ENCODE assay signal across 10 cellular contexts in genomic region chr13:98475521-98475920, GRCh38.
DNase-seq lines count a peak whose midpoint lies in the region; ATAC-seq, FAIRE-seq and TF ChIP-seq lines count a peak whose summit lies in the region.
"Had no signal": no experiment of that assay in that cellular context is flagged by ENCODE, and none has a peak within 500 bp of the region (broad histone marks: within the 10 kb centered on the region; RNA-seq: fewer than 3 reads in every experiment).

No MANE protein-coding gene starts in this region.

- no TSS peak for BruUV-seq in HepG2 (replicated peaks; lab: Mats Ljungman, UMichigan)

- no peak overlapping the region for H3K4me2 ChIP-seq in HepG2 (ENCODE audit: low read depth, low read length)

- ATAC-seq in HepG2: no peak

- peaks cover 63% of the 10 kb centered on the region for H3K4me1 Mint-ChIP-seq in activated naive CD8-positive, alpha-beta T cell treated with anti-CD3 and anti-CD28 coated beads for 36 hours

- CTCF ChIA-PET in HepG2 (lab: Yijun Ruan, JAX; ENCODE audit: low intra/inter-chr PET ratio, low total read pairs): no interaction called here

- H3K27me3 Mint-ChIP-seq in activated naive CD8-positive, alpha-beta T cell treated with anti-CD3 and anti-CD28 coated beads for 36 hours: no peaks in the 10 kb centered on the region

- intact Hi-C loops in HepG2 (cut with micrococcal nuclease; ENCODE audit: unreplicated experiment): no loop called here

- peak overlapping the region; percentile 51 for H3K27ac Mint-ChIP-seq in activated naive CD8-positive, alpha-beta T cell treated with anti-CD3 and anti-CD28 coated beads for 36 hours

- H3K9ac ChIP-seq in liver (ENCODE audit: low read depth in 1 of 2, low read length in 2 of 2) (no peak overlapping the region), HepG2 (ENCODE audit: insufficient read depth, low read depth, low read length) (no peak overlapping the region)
- H3K9ac ChIP-seq: BLaER1 had no signal

- H3K4me1 ChIP-seq in liver (ENCODE audit: control insufficient read depth in 4 of 4, insufficient read depth in 4 of 4, low read length in 3 of 4) (peaks cover 23 to 55% (median 47%) of the 10 kb centered on the region in 4 donors), HepG2 (ENCODE audit: insufficient read depth, low read length) (peaks cover 61% of the 10 kb centered on the region)

- H2AFZ ChIP-seq in HepG2 (ENCODE audit: low read length): no peak overlapping the region

- H3K4me3 Mint-ChIP-seq in activated naive CD8-positive, alpha-beta T cell treated with anti-CD3 and anti-CD28 coated beads for 36 hours: no peak overlapping the region

- H3K9me3 Mint-ChIP-seq in activated naive CD8-positive, alpha-beta T cell treated with anti-CD3 and anti-CD28 coated beads for 36 hours: no peaks in the 10 kb centered on the region

- H3K79me2 ChIP-seq in HepG2 (ENCODE audit: insufficient read depth, low read length): peaks cover 46% of the 10 kb centered on the region

- no peak for TF ChIP-seq RAD21 in liver (IDR thresholded peaks at IDR 0.05)
- no peak for TF ChIP-seq RAD21 in HepG2 (CRISPR knock-in tag; IDR thresholded peaks at IDR 0.05)

- POLR2A ChIA-PET in HepG2 (lab: Yijun Ruan, JAX): no interaction called here

- TF ChIP-seq EP300 in HepG2 (IDR thresholded peaks at IDR 0.05; ENCODE audit: low read depth in 2 of 2, low read length in 2 of 2): no peak
- TF ChIP-seq EP300 in HepG2 (CRISPR knock-in tag; IDR thresholded peaks at IDR 0.05; ENCODE audit: borderline replicate concordance): no peak

- in situ Hi-C loops in HepG2 (cut with HindIII; ENCODE audit: extremely low pct_ligation_motif_present, low pct_unique_long_range_greater_than_20kb) (no loop called here), GM13976 (cut with MboI; ENCODE audit: low sequenced_read_pairs, unreplicated experiment) (no loop called here)

- FAIRE-seq in HepG2 (lab: Jason Lieb, UNC) (no peak), GM19239 (lab: Jason Lieb, UNC) (no peak)

- peaks cover 24% of the 10 kb centered on the region; the same call in 1 of the 2 replicates for H4K20me1 ChIP-seq in HepG2 (ENCODE audit: insufficient read depth, low read length)

- WGBS in liver: 62% methylated on average over 13 of the region's 13 CpGs
- WGBS in HepG2 (ENCODE audit: low lambda C conversion rate): over 99% methylated on average over 6 of the region's 13 CpGs

- no peak for DNase-seq in HepG2 (ENCODE audit: low spot score)
- DNase-seq in activated naive CD8-positive, alpha-beta T cell treated with anti-CD3 and anti-CD28 coated beads for 36 hours: no peak
- no peak for DNase-seq in NCI-H1092 treated with DMSO at 0.1 percent for 48 hours (lab: John Stamatoyannopoulos, UW)
- DNase-seq in stimulated activated CD4-positive, alpha-beta T cell treated with anti-CD3 and anti-CD28 coated beads, Interleukin-4, amount 100 ng/mL, for 4 hours: no peak
- DNase-seq in GM13976 (ENCODE audit: low spot score): no peak
- no peak for DNase-seq in GM19239 (ENCODE audit: insufficient read length, low spot score)
- DNase-seq: activated CD4-positive, CD25-positive, alpha-beta regulatory T cell treated with anti-CD3 and anti-CD28 coated beads, Interleukin-2, amount 50 U/mL, for 72 hours had no signal

- H3K27me3 ChIP-seq in liver (ENCODE audit: control insufficient read depth in 4 of 4, insufficient read depth in 4 of 4, low read length in 3 of 4) (no peaks in the 10 kb centered on the region), HepG2 (ENCODE audit: control insufficient read depth in 1 of 2, insufficient read depth in 2 of 2, low read length in 2 of 2) (no peaks in the 10 kb centered on the region), layer of hippocampus (ENCODE audit: control insufficient read depth, insufficient read depth, low read length) (no peaks in the 10 kb centered on the region)
- H3K27me3 ChIP-seq: BLaER1 had no signal

- H3K36me3 Mint-ChIP-seq in activated naive CD8-positive, alpha-beta T cell treated with anti-CD3 and anti-CD28 coated beads for 36 hours: peaks cover 61% of the 10 kb centered on the region

- H3K27ac ChIP-seq in liver (ENCODE audit: low read depth in 1 of 2, low read length in 2 of 2) (peak overlapping the region; percentile 48 to 66), HepG2 (ENCODE audit: extremely low read length, insufficient read depth, low read length) (no peak overlapping the region), layer of hippocampus (ENCODE audit: low read depth, low read length) (peak overlapping the region; percentile 14)

- H3K4me3 ChIP-seq in liver (ENCODE audit: low read depth in 1 of 3, low read length in 3 of 3) (no peak overlapping the region), HepG2 (replicated peaks in 1 of 3; ENCODE audit: insufficient read depth in 1 of 3, low read depth in 2 of 3, low read length in 3 of 3) (no peak overlapping the region)
- H3K4me3 ChIP-seq: BLaER1 had no signal

- H3K9me3 ChIP-seq in liver (ENCODE audit: control insufficient read depth in 4 of 4, low read length in 3 of 4): no peaks in the 10 kb centered on the region
- no peaks in the 10 kb centered on the region for H3K9me3 ChIP-seq in HepG2 (ENCODE audit: low read length)

- TF ChIP-seq CTCF in liver (IDR thresholded peaks at IDR 0.05; ENCODE audit: low read depth, low read length, missing input control) (no peak), HepG2 (CRISPR knock-in tag; IDR thresholded peaks at IDR 0.05) (no peak), GM13976 (IDR thresholded peaks at IDR 0.05; ENCODE audit: borderline replicate concordance, control extremely low read depth, extremely low read depth, insufficient read depth, missing control alignments) (no peak)

- H3K36me3 ChIP-seq in liver (ENCODE audit: control insufficient read depth in 4 of 4, insufficient read depth in 3 of 4, low read depth in 1 of 4, low read length in 3 of 4) (peaks cover 2 to 11% (median 9%) of the 10 kb centered on the region in 4 donors), HepG2 (replicated peaks in 1 of 2; ENCODE audit: control insufficient read depth in 1 of 2, insufficient read depth in 2 of 2, low read length in 2 of 2) (peaks cover 22 to 41% of the 10 kb centered on the region in 2 experiments)

- no peak for TF ChIP-seq POLR2A in HepG2 (IDR thresholded peaks at IDR 0.05; ENCODE audit: insufficient read depth in 1 of 2, low read depth in 2 of 2, low read length in 2 of 2)

TF ChIP-seq in liver, 16 proteins besides CTCF, POLR2A, EP300 and RAD21 (continues in another document):
- TF ChIP-seq HNF4G (IDR thresholded peaks at IDR 0.05) (no peak), JUND (IDR thresholded peaks at IDR 0.05) (no peak), FOXA2 (IDR thresholded peaks at IDR 0.05) (no peak), EGR1 (IDR thresholded peaks at IDR 0.05; ENCODE audit: low read depth in 2 of 2) (no peak), ZBTB33 (IDR thresholded peaks at IDR 0.05) (no peak), FOXA1 (IDR thresholded peaks at IDR 0.05) (no peak), HNF4A (conservative IDR thresholded peaks at IDR 0.05) (no peak), ATF3 (IDR thresholded peaks at IDR 0.05) (no peak), TAF1 (conservative IDR thresholded peaks at IDR 0.05) (no peak), RXRA (IDR thresholded peaks at IDR 0.05) (no peak), SP1 (IDR thresholded peaks at IDR 0.05) (no peak)

TF ChIP-seq in HepG2, 621 proteins besides CTCF, POLR2A, EP300 and RAD21 (continues in another document):
- TF ChIP-seq CHD4 (IDR thresholded peaks at IDR 0.05; ENCODE audit: borderline replicate concordance, low read length) (no peak), ZBTB38 (CRISPR knock-in tag; IDR thresholded peaks at IDR 0.05) (no peak), MTERF4 (CRISPR knock-in tag; IDR thresholded peaks at IDR 0.05) (no peak), RARA (CRISPR knock-in tag; IDR thresholded peaks at IDR 0.05) (no peak), ZNF589 (CRISPR knock-in tag; conservative IDR thresholded peaks at IDR 0.05) (no peak), ZNF18 (CRISPR knock-in tag; IDR thresholded peaks at IDR 0.05; ENCODE audit: insufficient replicate concordance) (no peak), SRSF1 (optimal IDR thresholded peaks at IDR 0.05; ENCODE audit: low read depth, low read length) (no peak), NR0B2 (CRISPR knock-in tag; IDR thresholded peaks at IDR 0.05) (no peak), ETV6 (CRISPR knock-in tag; conservative IDR thresholded peaks at IDR 0.05) (no peak), ZNF577 (CRISPR knock-in tag; IDR thresholded peaks at IDR 0.05; ENCODE audit: borderline replicate concordance, low read depth) (no peak), PCBP1 (IDR thresholded peaks at IDR 0.05; ENCODE audit: borderline replicate concordance, low read depth, low read length) (no peak)
